ENCODE assay signal across 12 cellular contexts in the genomic region with DNA sequence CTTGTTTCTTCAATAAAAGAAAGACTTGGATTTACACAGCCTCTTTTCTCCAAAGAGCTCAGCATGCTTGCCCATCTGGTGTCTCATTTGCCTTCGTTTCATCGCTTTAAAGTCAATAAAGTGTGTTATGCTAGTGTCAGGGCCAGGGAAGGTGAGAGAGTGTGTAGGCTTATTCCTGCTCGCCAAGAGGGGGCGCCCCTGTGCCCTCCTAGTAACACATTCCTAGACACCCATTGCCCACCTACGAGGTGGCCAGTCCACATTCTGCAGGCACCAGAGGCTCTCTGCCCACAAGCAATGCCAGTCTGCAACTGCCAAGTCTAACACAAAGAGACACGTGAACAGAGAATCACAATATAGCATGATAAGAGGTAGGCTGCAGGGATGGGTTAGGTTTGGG. TPM values are rescaled to one million over a fixed set of nuclear protein-coding genes. Genes with fewer than 3 reads are reported as not detected.
DNase-seq lines count a peak whose midpoint lies in the region; FAIRE-seq and TF ChIP-seq lines count a peak whose summit lies in the region.
"Had no signal": no experiment of that assay in that cellular context is flagged by ENCODE, and none has a peak within 500 bp of the region (broad histone marks: within the 10 kb centered on the region; RNA-seq: fewer than 3 reads in every experiment).

No MANE protein-coding gene starts in this region.

- no peaks in the 10 kb centered on the region for H3K9me2 ChIP-seq in OCI-LY7 (ENCODE audit: insufficient read depth, low read length)

- CTCF ChIA-PET in OCI-LY7 (lab: Charles Lee; ENCODE audit: unreplicated experiment): no interaction called here

- H3K27ac ChIP-seq in OCI-LY7 (ENCODE audit: low read depth, low read length, poor library complexity, severe bottlenecking): no peak overlapping the region
- H3K27ac ChIP-seq in fibroblast of lung (ENCODE audit: insufficient read depth, low read length): no peak overlapping the region

- H3K36me3 ChIP-seq in OCI-LY7 (ENCODE audit: insufficient read depth, low read length): no peaks in the 10 kb centered on the region
- H3K36me3 ChIP-seq in fibroblast of lung (ENCODE audit: control insufficient read depth, insufficient read depth, low read length): no peaks in the 10 kb centered on the region

- H2AFZ ChIP-seq in OCI-LY7 (ENCODE audit: low read length) (no peak overlapping the region), fibroblast of lung (ENCODE audit: low read length) (no peak overlapping the region)

- FAIRE-seq in urothelium cell line (lab: Jason Lieb, UNC): no peak
- FAIRE-seq: G401.6 had no signal

- peak; percentile 28 for TF ChIP-seq CTCF in AG09319 (IDR thresholded peaks at IDR 0.05; ENCODE audit: low read depth, low read length)
- peak; percentile 25 for TF ChIP-seq CTCF in GM12865 (IDR thresholded peaks at IDR 0.05; ENCODE audit: insufficient read depth, low read depth, low read length, missing control alignments)
- TF ChIP-seq CTCF in OCI-LY7 (conservative IDR thresholded peaks at IDR 0.05; ENCODE audit: low read length): peak; percentile 67
- TF ChIP-seq CTCF in fibroblast of lung (conservative IDR thresholded peaks at IDR 0.05 in 1 of 2, IDR thresholded peaks at IDR 0.05 in 1 of 2; ENCODE audit: low read depth in 1 of 2, low read length in 2 of 2): peak; percentile 19 to 28

- H3K9me3 ChIP-seq in OCI-LY7 (ENCODE audit: low read length) (no peaks in the 10 kb centered on the region), fibroblast of lung (ENCODE audit: control insufficient read depth, insufficient read depth, low read depth, low read length) (no peaks in the 10 kb centered on the region)

- no peak overlapping the region for H3K4me3 ChIP-seq in GM12865 (ENCODE audit: low read depth, low read length)
- no peak overlapping the region for H3K4me3 ChIP-seq in OCI-LY7 (ENCODE audit: low read depth, low read length, poor library complexity, severe bottlenecking)
- H3K4me3 ChIP-seq in fibroblast of lung (replicated peaks in 1 of 4; ENCODE audit: control extremely low read depth in 1 of 4, insufficient read depth in 1 of 4, low read depth in 3 of 4, low read length in 4 of 4): no peak overlapping the region

- H3K4me1 ChIP-seq in OCI-LY7 (ENCODE audit: insufficient read depth, low read length, poor library complexity, severe bottlenecking) (no peaks in the 10 kb centered on the region), fibroblast of lung (ENCODE audit: control insufficient read depth, extremely low read depth, insufficient read depth, low read length) (peaks cover 2% of the 10 kb centered on the region)

- H3K79me2 ChIP-seq in OCI-LY7 (ENCODE audit: insufficient read depth, low read depth, low read length) (no peaks in the 10 kb centered on the region), fibroblast of lung (ENCODE audit: control insufficient read depth, insufficient read depth, low read length) (no peaks in the 10 kb centered on the region)

- no peaks in the 10 kb centered on the region for H4K20me1 ChIP-seq in OCI-LY7 (ENCODE audit: insufficient read depth, low read length)
- no peaks in the 10 kb centered on the region for H4K20me1 ChIP-seq in fibroblast of lung (ENCODE audit: control insufficient read depth, extremely low read depth, insufficient read depth, low read length)

- no peaks in the 10 kb centered on the region for H3K27me3 ChIP-seq in fibroblast of lung (ENCODE audit: control insufficient read depth, insufficient read depth, low read length)

- DNase-seq in AG09319 (ENCODE audit: extremely low read depth, low read depth) (no peak), GM12865 (ENCODE audit: low read depth) (peak; percentile 12), OCI-LY7 (ENCODE audit: low spot score) (no peak), fibroblast of lung (ENCODE audit: low read depth in 2 of 2) (no peak), NCI-H1105 (lab: John Stamatoyannopoulos, UW) (no peak), NCI-H748 treated with DMSO at 0.1 percent for 48 hours (lab: John Stamatoyannopoulos, UW) (no peak), urothelium cell line (ENCODE audit: low spot score) (no peak)
- no peak for DNase-seq in stimulated activated naive CD4-positive, alpha-beta T cell treated with Interleukin-2 at 50 U/mL for 16 hours (lab: John Stamatoyannopoulos, UW)

- H3K4me2 ChIP-seq in OCI-LY7 (ENCODE audit: low read length) (no peak overlapping the region), fibroblast of lung (ENCODE audit: extremely low read depth, insufficient read depth, low read length) (no peak overlapping the region)

- BruUV-seq in OCI-LY7 (replicated peaks; lab: Mats Ljungman, UMichigan): no TSS peak

- intact Hi-C loops in OCI-LY7 (cut with micrococcal nuclease; ENCODE audit: unreplicated experiment): loop anchor here (2.0 to 10.0 kb wide), 3 partner anchors 577 to 1251 kb away; no protein-coding TSS in a partner anchor

- POLR2A ChIA-PET in OCI-LY7 (lab: Charles Lee): interaction anchor here (0.7 kb wide), 1 partner anchor 712 kb away, joined by 3 read pairs; no protein-coding TSS in a partner anchor

- no peak overlapping the region for H3K9ac ChIP-seq in fibroblast of lung (ENCODE audit: insufficient read depth, low read length)

RNA-seq across cellular contexts. Expression of gene DAPL1, which starts 39.4 kb away (rescaled TPM):
- not detected in 2 replicates for total RNA-seq in OCI-LY7 (2014; rRNA removed; shearing (Covaris generic))
- not detected in 2 replicates for total RNA-seq in OCI-LY7 (2022)
- total RNA-seq in fibroblast of lung: not detected in 2 replicates
- polyA plus RNA-seq in fibroblast of lung: not detected in 2 replicates
- not detected in 2 replicates for polyA plus RNA-seq in fibroblast of lung (2012)
- polyA minus RNA-seq in fibroblast of lung (ENCODE audit: low replicate concordance): not detected in 2 replicates
- total RNA-seq: activated T-helper 1 cell treated with anti-CD3 and anti-CD28 coated beads, Interleukin-12 subunit alpha, Interleukin-12 subunit beta, Interleukin-2, Interleukin-4 antibody, amounts not matched to agents 30 ng/mL and 10 ng/mL and 1 ng/mL, durations not matched to agents 14 hours and 24 hours and 36 hours; natural killer cell treated with Interleukin-12 subunit alpha and Interleukin-12 subunit beta and Interleukin-15 and Interleukin-18, amount 100 ng/mL, for 72 hours; T-helper 2 cell treated with Interferon-gamma antibody and Interleukin-4, amounts not matched to agents 100 ng/mL and 5 ng/mL, for 36 hours had no signal
